In genomic region chr3:56836276-56837163, GRCh38 we compare ENCODE assay signal across 24 cellular contexts. TPM values are rescaled to one million over a fixed set of nuclear protein-coding genes. Genes with fewer than 3 reads are reported as not detected.
DNase-seq lines count a peak whose midpoint lies in the region; ATAC-seq, FAIRE-seq and TF ChIP-seq lines count a peak whose summit lies in the region.
"Had no signal": no experiment of that assay in that cellular context is flagged by ENCODE, and none has a peak within 500 bp of the region (broad histone marks: within the 10 kb centered on the region; RNA-seq: fewer than 3 reads in every experiment).

No MANE protein-coding gene starts in this region.

- no peak for DNase-seq in activated T-cell treated with anti-CD3 and anti-CD28 coated beads, Interleukin-2, amount 50 U/mL, for 72 hours
- no peak for DNase-seq in activated T-cell treated with anti-CD3 and anti-CD28 coated beads, Interleukin-2, amount 50 U/mL, for 48 hours
- no peak for DNase-seq in OCI-LY7 (ENCODE audit: low spot score)
- DNase-seq in bronchial epithelial cell (ENCODE audit: low read depth), result peak; percentile 82
- DNase-seq in SHP77 treated with DMSO at 0.1 percent for 48 hours (lab: John Stamatoyannopoulos, UW), result no peak
- no peak for DNase-seq in NK-92 treated with Interleukin-12 subunit alpha and Interleukin-12 subunit beta, amount 100 ng/mL, for 24 hours (lab: John Stamatoyannopoulos, UW)
- DNase-seq: 8988T; activated B cell treated with CpG ODN at 0.5 μM for 24 hours; activated CD8-positive, alpha-beta T cell treated with anti-CD3 and anti-CD28 coated beads for 36 hours; activated T-cell treated with anti-CD3 and anti-CD28 coated beads, Interleukin-2, amount 50 U/mL, for 4 hours; C1 segment of cervical spinal cord; endodermal cell; hypothalamus; NCI-H1105; NCI-H510A; SHP77; stimulated activated naive CD4-positive, alpha-beta T cell treated with Interleukin-2 at 50 U/mL for 16 hours had no signal

- peaks cover 29% of the 10 kb centered on the region for H3K4me1 ChIP-seq in OCI-LY7 (ENCODE audit: insufficient read depth, low read length, poor library complexity, severe bottlenecking)
- H3K4me1 ChIP-seq in parathyroid adenoma, result peaks cover 10% of the 10 kb centered on the region
- H3K4me1 ChIP-seq: tibial nerve had no signal

- H3K9me3 ChIP-seq in OCI-LY7 (ENCODE audit: low read length) (no peaks in the 10 kb centered on the region), parathyroid adenoma (ENCODE audit: control insufficient read depth, low read length) (no peaks in the 10 kb centered on the region)
- H3K9me3 ChIP-seq: tibial nerve had no signal

- CTCF ChIA-PET in OCI-LY7 (lab: Charles Lee; ENCODE audit: unreplicated experiment), result interaction anchor here (0.8 kb wide), 1 partner anchor 150 kb away, joined by 4 read pairs; no protein-coding TSS in a partner anchor

- H3K27me3 Mint-ChIP-seq in activated T-cell treated with anti-CD3 and anti-CD28 coated beads, Interleukin-2, amount 50 U/mL, for 72 hours (ENCODE audit: low read depth), result no peaks in the 10 kb centered on the region
- H3K27me3 Mint-ChIP-seq: activated B cell treated with CpG ODN at 0.5 μM for 24 hours; activated CD8-positive, alpha-beta T cell treated with anti-CD3 and anti-CD28 coated beads for 36 hours; IgD-negative memory B cell had no signal

- H3K9ac ChIP-seq in parathyroid adenoma, result no peak overlapping the region

- H3K4me3 Mint-ChIP-seq in activated T-cell treated with anti-CD3 and anti-CD28 coated beads, Interleukin-2, amount 50 U/mL, for 72 hours, result peak overlapping the region in 1 of 2 donors; percentile 13
- H3K4me3 Mint-ChIP-seq: activated B cell treated with CpG ODN at 0.5 μM for 24 hours; activated CD8-positive, alpha-beta T cell treated with anti-CD3 and anti-CD28 coated beads for 36 hours; activated T-cell treated with anti-CD3 and anti-CD28 coated beads, Interleukin-2, amount 50 U/mL, for 4 hours; endodermal cell; IgD-negative memory B cell; mesothelial cell of epicardium; neural crest cell; T-helper 1 cell treated with Interleukin-12 subunit alpha and Interleukin-12 subunit beta and Interleukin-4 antibody, amounts not matched to agents 30 μg/mL and 1 μg/mL, for 36 hours had no signal

- POLR2A ChIA-PET in OCI-LY7 (lab: Charles Lee), result interaction anchor here (0.6 to 4.4 kb wide), 6 partner anchors 10 to 177 kb away, joined by 3 to 27 read pairs (median 4); no protein-coding TSS in a partner anchor

- H3K36me3 ChIP-seq in OCI-LY7 (ENCODE audit: insufficient read depth, low read length), result no peaks in the 10 kb centered on the region
- H3K36me3 ChIP-seq in bronchial epithelial cell (ENCODE audit: control insufficient read depth, insufficient read depth, low read length), result no peaks in the 10 kb centered on the region
- no peaks in the 10 kb centered on the region for H3K36me3 ChIP-seq in parathyroid adenoma (ENCODE audit: control insufficient read depth, insufficient read depth, low read length)
- H3K36me3 ChIP-seq: tibial nerve had no signal

- peaks cover 30% of the 10 kb centered on the region for H3K4me1 Mint-ChIP-seq in activated T-cell treated with anti-CD3 and anti-CD28 coated beads, Interleukin-2, amount 50 U/mL, for 72 hours (ENCODE audit: low read depth)

- no peak for TF ChIP-seq CTCF in OCI-LY7 (conservative IDR thresholded peaks at IDR 0.05; ENCODE audit: low read length)
- no peak for TF ChIP-seq CTCF in bronchial epithelial cell (IDR thresholded peaks at IDR 0.05; ENCODE audit: insufficient read depth, low read length, severe bottlenecking)
- TF ChIP-seq CTCF in parathyroid adenoma (IDR thresholded peaks at IDR 0.05), result no peak

- BruUV-seq in OCI-LY7 (replicated peaks; lab: Mats Ljungman, UMichigan), result no TSS peak

- H3K9me2 ChIP-seq in OCI-LY7 (ENCODE audit: insufficient read depth, low read length), result no peaks in the 10 kb centered on the region

- H3K4me3 ChIP-seq in OCI-LY7 (ENCODE audit: low read depth, low read length, poor library complexity, severe bottlenecking) (no peak overlapping the region), bronchial epithelial cell (ENCODE audit: low read depth, low read length) (no peak overlapping the region), parathyroid adenoma (ENCODE audit: low read depth, low read length) (no peak overlapping the region)
- H3K4me3 ChIP-seq: tibial nerve had no signal

- peak overlapping the region; percentile 52 for H3K27ac ChIP-seq in OCI-LY7 (ENCODE audit: low read depth, low read length, poor library complexity, severe bottlenecking)
- H3K27ac ChIP-seq in parathyroid adenoma, result no peak overlapping the region
- H3K27ac ChIP-seq: tibial nerve had no signal

- H3K4me2 ChIP-seq in OCI-LY7 (ENCODE audit: low read length) (peak overlapping the region; percentile 55; the same call in 1 of the 2 replicates), parathyroid adenoma (ENCODE audit: low read length) (peak overlapping the region; percentile 10)

- H3K27me3 ChIP-seq in bronchial epithelial cell (ENCODE audit: control insufficient read depth, insufficient read depth, low read length) (no peaks in the 10 kb centered on the region), parathyroid adenoma (ENCODE audit: control insufficient read depth, insufficient read depth, low read length) (no peaks in the 10 kb centered on the region)
- H3K27me3 ChIP-seq: tibial nerve had no signal

- no peak for ATAC-seq in activated T-cell treated with anti-CD3 and anti-CD28 coated beads, Interleukin-2, amount 50 U/mL, for 72 hours (replicated peaks in 1 of 2)
- ATAC-seq in HG02852 (IDR thresholded peaks at IDR 0.05; ENCODE audit: unreplicated experiment), result no peak
- ATAC-seq: activated T-cell treated with anti-CD3 and anti-CD28 coated beads, Interleukin-2, amount 50 U/mL, for 4 hours had no signal

- H3K36me3 Mint-ChIP-seq in activated T-cell treated with anti-CD3 and anti-CD28 coated beads, Interleukin-2, amount 50 U/mL, for 72 hours (ENCODE audit: insufficient read depth in 2 of 2), result no peaks in the 10 kb centered on the region
- H3K36me3 Mint-ChIP-seq: mesothelial cell of epicardium had no signal

- H2AFZ ChIP-seq in OCI-LY7 (ENCODE audit: low read length) (no peak overlapping the region), parathyroid adenoma (no peak overlapping the region)

- H4K20me1 ChIP-seq in OCI-LY7 (ENCODE audit: insufficient read depth, low read length), result no peaks in the 10 kb centered on the region

- FAIRE-seq in bronchial epithelial cell (lab: Jason Lieb, UNC), result no peak

- H3K79me2 ChIP-seq in OCI-LY7 (ENCODE audit: insufficient read depth, low read depth, low read length) (no peaks in the 10 kb centered on the region), parathyroid adenoma (peaks cover 11% of the 10 kb centered on the region)

- H3K27ac Mint-ChIP-seq in activated T-cell treated with anti-CD3 and anti-CD28 coated beads, Interleukin-2, amount 50 U/mL, for 72 hours, result peak overlapping the region; percentile 69
- H3K27ac Mint-ChIP-seq: activated B cell treated with CpG ODN at 0.5 μM for 24 hours; activated CD8-positive, alpha-beta T cell treated with anti-CD3 and anti-CD28 coated beads for 36 hours; endodermal cell; mesothelial cell of epicardium; T-helper 1 cell treated with Interleukin-12 subunit alpha and Interleukin-12 subunit beta and Interleukin-4 antibody, amounts not matched to agents 30 μg/mL and 1 μg/mL, for 36 hours had no signal

- no peaks in the 10 kb centered on the region for H3K9me3 Mint-ChIP-seq in activated T-cell treated with anti-CD3 and anti-CD28 coated beads, Interleukin-2, amount 50 U/mL, for 72 hours
- H3K9me3 Mint-ChIP-seq: activated B cell treated with CpG ODN at 0.5 μM for 24 hours; activated CD8-positive, alpha-beta T cell treated with anti-CD3 and anti-CD28 coated beads for 36 hours; activated T-cell treated with anti-CD3 and anti-CD28 coated beads, Interleukin-2, amount 50 U/mL, for 4 hours; endodermal cell; IgD-negative memory B cell; mesothelial cell of epicardium; neural crest cell; T-helper 1 cell treated with Interleukin-12 subunit alpha and Interleukin-12 subunit beta and Interleukin-4 antibody, amounts not matched to agents 30 μg/mL and 1 μg/mL, for 36 hours had no signal

- intact Hi-C loops in OCI-LY7 (cut with micrococcal nuclease; ENCODE audit: unreplicated experiment), result no loop called here

RNA-seq across cellular contexts. Expression of gene ARHGEF3, which starts 34.8 kb away (rescaled TPM):
- 10 to 100 TPM; 21.1 to 43.6 TPM for total RNA-seq in activated T-cell treated with anti-CD3 and anti-CD28 coated beads, Interleukin-2, amount 50 U/mL, for 72 hours
- 10.8 and 14.1 TPM in 2 replicates for total RNA-seq in OCI-LY7 (2014; rRNA removed; shearing (Covaris generic))
- 21.7 and 26.9 TPM in 2 replicates for total RNA-seq in OCI-LY7 (2022)
- 11.9 and 12.1 TPM in 2 replicates for total RNA-seq in bronchial epithelial cell
